12 cellular contexts compared by ENCODE assay signal in the genomic region with DNA sequence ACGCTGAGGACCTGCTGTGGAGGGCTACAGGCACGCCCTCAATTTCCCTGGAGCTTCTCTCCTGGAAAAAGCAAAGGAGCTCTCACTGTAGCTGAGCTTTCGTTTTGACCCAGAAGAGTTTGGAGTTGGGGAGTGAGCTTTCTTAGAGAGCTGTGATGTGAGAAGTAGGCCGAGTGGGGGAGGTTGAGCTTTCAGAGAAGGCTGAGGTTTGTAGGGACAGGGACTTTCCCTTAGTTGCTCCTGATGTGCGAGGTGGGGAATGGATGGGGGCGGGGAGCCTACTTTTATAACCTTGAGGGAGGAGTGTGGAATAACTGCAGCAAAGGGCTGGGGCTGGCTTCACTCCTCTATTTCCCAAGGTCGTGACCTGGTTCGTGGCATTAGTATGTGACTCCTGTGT. TPM values are rescaled to one million over a fixed set of nuclear protein-coding genes. Genes with fewer than 3 reads are reported as not detected.
DNase-seq lines count a peak whose midpoint lies in the region; ATAC-seq, FAIRE-seq and TF ChIP-seq lines count a peak whose summit lies in the region.
"Had no signal": no experiment of that assay in that cellular context is flagged by ENCODE, and none has a peak within 500 bp of the region (broad histone marks: within the 10 kb centered on the region; RNA-seq: fewer than 3 reads in every experiment).

No MANE protein-coding gene starts in this region.

- TF ChIP-seq CTCF in Calu3 (IDR thresholded peaks at IDR 0.05; ENCODE audit: unreplicated experiment) (no peak), astrocyte (IDR thresholded peaks at IDR 0.05; ENCODE audit: insufficient read depth, low read depth, low read length) (no peak), psoas muscle (IDR thresholded peaks at IDR 0.05) (no peak)

- CTCF ChIA-PET in Calu3 (lab: Charles Lee): no interaction called here

- no peak for DNase-seq in Calu3
- no peak for DNase-seq in astrocyte (ENCODE audit: low read depth)
- peak; percentile 56 for DNase-seq in hepatic stellate cell (ENCODE audit: low spot score)
- DNase-seq in psoas muscle: no peak
- no peak for DNase-seq in NCI-H2029 (lab: John Stamatoyannopoulos, UW)
- DNase-seq in activated CD4-positive, CD25-positive, alpha-beta regulatory T cell treated with anti-CD3 and anti-CD28 coated beads, Interleukin-2, amount 50 U/mL, for 72 hours: no peak
- DNase-seq: activated naive CD8-positive, alpha-beta T cell treated with anti-CD3 and anti-CD28 coated beads, Interleukin-2, amount 50 U/mL, for 24 hours; KG1; NK-92 treated with Interleukin-12 subunit alpha and Interleukin-12 subunit beta, amount 100 ng/mL, for 24 hours had no signal

- H2AFZ ChIP-seq in astrocyte (ENCODE audit: low read depth, low read length): no peak overlapping the region

- H3K4me1 Mint-ChIP-seq in Calu3 (ENCODE audit: low read depth, unreplicated experiment) (peaks cover 76% of the 10 kb centered on the region), astrocyte (ENCODE audit: low read depth, unreplicated experiment) (peaks cover 66% of the 10 kb centered on the region)

- H3K4me3 ChIP-seq in astrocyte (ENCODE audit: insufficient read depth, low read depth, low read length) (no peak overlapping the region), psoas muscle (peak overlapping the region; percentile 23)

- H4K20me1 ChIP-seq in astrocyte (ENCODE audit: insufficient read depth, low read length): peaks cover 59% of the 10 kb centered on the region

- intact Hi-C loops in Calu3 (cut with micrococcal nuclease; ENCODE audit: unreplicated experiment) (no loop called here), psoas muscle (cut with DNase I) (no loop called here)

- H3K27me3 Mint-ChIP-seq in Calu3 (ENCODE audit: unreplicated experiment) (no peaks in the 10 kb centered on the region), astrocyte (ENCODE audit: low read depth, unreplicated experiment) (no peaks in the 10 kb centered on the region)

- no peak for FAIRE-seq in astrocyte (lab: Jason Lieb, UNC)
- FAIRE-seq: GM18507 had no signal

- H3K27me3 ChIP-seq in astrocyte (ENCODE audit: insufficient read depth, low read length) (no peaks in the 10 kb centered on the region), psoas muscle (ENCODE audit: insufficient read depth in 3 of 3, low read length in 2 of 3) (no peaks in the 10 kb centered on the region)

- H3K36me3 ChIP-seq in astrocyte (ENCODE audit: insufficient read depth, low read length) (peaks cover 8% of the 10 kb centered on the region), psoas muscle (ENCODE audit: insufficient read depth in 1 of 2, low read depth in 1 of 2) (peaks cover 0 to 6% of the 10 kb centered on the region in 2 donors)

- H3K4me1 ChIP-seq in astrocyte (ENCODE audit: insufficient read depth, low read length) (peaks cover 22% of the 10 kb centered on the region), psoas muscle (peaks cover 71% of the 10 kb centered on the region)

- H3K27ac Mint-ChIP-seq in Calu3 (ENCODE audit: unreplicated experiment): peak overlapping the region; percentile 81
- H3K27ac Mint-ChIP-seq in astrocyte (ENCODE audit: unreplicated experiment): peak overlapping the region; percentile 67
- H3K27ac Mint-ChIP-seq: activated naive CD8-positive, alpha-beta T cell treated with anti-CD3 and anti-CD28 coated beads, Interleukin-2, amount 50 U/mL, for 24 hours had no signal

- H3K9ac ChIP-seq in astrocyte (ENCODE audit: low read length): no peak overlapping the region

- BruUV-seq in Calu3 (replicated peaks; lab: Mats Ljungman, UMichigan): no TSS peak

- peaks cover 47% of the 10 kb centered on the region for H3K36me3 Mint-ChIP-seq in Calu3 (ENCODE audit: insufficient read depth, unreplicated experiment)
- peaks cover 14% of the 10 kb centered on the region for H3K36me3 Mint-ChIP-seq in astrocyte (ENCODE audit: low read depth, unreplicated experiment)

- H3K9me3 Mint-ChIP-seq in Calu3 (ENCODE audit: low read depth, unreplicated experiment) (no peaks in the 10 kb centered on the region), astrocyte (ENCODE audit: unreplicated experiment) (no peaks in the 10 kb centered on the region)
- H3K9me3 Mint-ChIP-seq: activated naive CD8-positive, alpha-beta T cell treated with anti-CD3 and anti-CD28 coated beads, Interleukin-2, amount 50 U/mL, for 24 hours had no signal

- H3K79me2 ChIP-seq in astrocyte (ENCODE audit: insufficient read depth, low read length): peaks cover 82% of the 10 kb centered on the region

- 29 to 44% (median 30%) methylated on average over 8 of the region's 8 CpGs for WGBS in psoas muscle, 3 donors

- H3K4me3 Mint-ChIP-seq in Calu3 (ENCODE audit: low read depth, unreplicated experiment): no peak overlapping the region
- H3K4me3 Mint-ChIP-seq in astrocyte (ENCODE audit: unreplicated experiment): peak overlapping the region; percentile 51
- H3K4me3 Mint-ChIP-seq: activated naive CD8-positive, alpha-beta T cell treated with anti-CD3 and anti-CD28 coated beads, Interleukin-2, amount 50 U/mL, for 24 hours had no signal

- H3K9me3 ChIP-seq in astrocyte (ENCODE audit: insufficient read depth, low read depth, low read length) (no peaks in the 10 kb centered on the region), psoas muscle (no peaks in the 10 kb centered on the region)

- ATAC-seq in psoas muscle (peak in 3 of 4 donors; percentile 56 to 65 (median 62)), SK-N-SH treated with all-trans-retinoic acid at 6 μM for 48 hours (no peak), GM18858 (IDR thresholded peaks at IDR 0.05; ENCODE audit: unreplicated experiment) (no peak)
- ATAC-seq: activated naive CD8-positive, alpha-beta T cell treated with anti-CD3 and anti-CD28 coated beads, Interleukin-2, amount 50 U/mL, for 24 hours had no signal

- H3K4me2 ChIP-seq in astrocyte (ENCODE audit: low read length): peak overlapping the region; percentile 37

- H3K27ac ChIP-seq in astrocyte (ENCODE audit: low read depth, low read length) (no peak overlapping the region), psoas muscle (peak overlapping the region; percentile 52)

TF ChIP-seq in SK-N-SH treated with all-trans-retinoic acid at 6 μM for 48 hours, 23 proteins besides CTCF, POLR2A, EP300 and RAD21 (continues in another document):
- TF ChIP-seq ARNTL (CRISPR knock-in tag; IDR thresholded peaks at IDR 0.05; ENCODE audit: borderline replicate concordance, low read depth): no peak
- no peak for TF ChIP-seq PATZ1 (CRISPR knock-in tag; IDR thresholded peaks at IDR 0.05; ENCODE audit: borderline replicate concordance)
- no peak for TF ChIP-seq TOX (CRISPR knock-in tag; IDR thresholded peaks at IDR 0.05; ENCODE audit: borderline replicate concordance)
- no peak for TF ChIP-seq BACH2 (CRISPR knock-in tag; IDR thresholded peaks at IDR 0.05; ENCODE audit: borderline replicate concordance)
- no peak for TF ChIP-seq PPARA (CRISPR knock-in tag; IDR thresholded peaks at IDR 0.05; ENCODE audit: borderline replicate concordance)
- TF ChIP-seq, protein P1, sequence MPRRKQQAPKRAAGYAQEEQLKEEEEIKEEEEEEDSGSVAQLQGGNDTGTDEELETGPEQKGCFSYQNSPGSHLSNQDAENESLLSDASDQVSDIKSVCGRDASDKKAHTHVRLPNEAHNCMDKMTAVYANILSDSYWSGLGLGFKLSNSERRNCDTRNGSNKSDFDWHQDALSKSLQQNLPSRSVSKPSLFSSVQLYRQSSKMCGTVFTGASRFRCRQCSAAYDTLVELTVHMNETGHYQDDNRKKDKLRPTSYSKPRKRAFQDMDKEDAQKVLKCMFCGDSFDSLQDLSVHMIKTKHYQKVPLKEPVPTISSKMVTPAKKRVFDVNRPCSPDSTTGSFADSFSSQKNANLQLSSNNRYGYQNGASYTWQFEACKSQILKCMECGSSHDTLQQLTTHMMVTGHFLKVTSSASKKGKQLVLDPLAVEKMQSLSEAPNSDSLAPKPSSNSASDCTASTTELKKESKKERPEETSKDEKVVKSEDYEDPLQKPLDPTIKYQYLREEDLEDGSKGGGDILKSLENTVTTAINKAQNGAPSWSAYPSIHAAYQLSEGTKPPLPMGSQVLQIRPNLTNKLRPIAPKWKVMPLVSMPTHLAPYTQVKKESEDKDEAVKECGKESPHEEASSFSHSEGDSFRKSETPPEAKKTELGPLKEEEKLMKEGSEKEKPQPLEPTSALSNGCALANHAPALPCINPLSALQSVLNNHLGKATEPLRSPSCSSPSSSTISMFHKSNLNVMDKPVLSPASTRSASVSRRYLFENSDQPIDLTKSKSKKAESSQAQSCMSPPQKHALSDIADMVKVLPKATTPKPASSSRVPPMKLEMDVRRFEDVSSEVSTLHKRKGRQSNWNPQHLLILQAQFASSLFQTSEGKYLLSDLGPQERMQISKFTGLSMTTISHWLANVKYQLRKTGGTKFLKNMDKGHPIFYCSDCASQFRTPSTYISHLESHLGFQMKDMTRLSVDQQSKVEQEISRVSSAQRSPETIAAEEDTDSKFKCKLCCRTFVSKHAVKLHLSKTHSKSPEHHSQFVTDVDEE (CRISPR knock-in tag; IDR thresholded peaks at IDR 0.05): no peak
- no peak for TF ChIP-seq ESRRG (CRISPR knock-in tag; IDR thresholded peaks at IDR 0.05)
- TF ChIP-seq SNAI2 (CRISPR knock-in tag; IDR thresholded peaks at IDR 0.05): no peak
- TF ChIP-seq OSR1 (CRISPR knock-in tag; IDR thresholded peaks at IDR 0.05): no peak
- no peak for TF ChIP-seq RARB (CRISPR knock-in tag; IDR thresholded peaks at IDR 0.05)
- no peak for TF ChIP-seq CSDC2 (CRISPR knock-in tag; IDR thresholded peaks at IDR 0.05)

RNA-seq across cellular contexts. Expression of gene ZNF532, which starts 47.1 kb away (rescaled TPM):
- total RNA-seq in Calu3 (2022) (124 and 150 TPM in 2 replicates), astrocyte (128 and 135 TPM in 2 replicates), psoas muscle (100 to 1,000 TPM in 1 of 4 donors, 10 to 100 TPM in 3; 68.8 to 105 (median 84.7) TPM)
- polyA plus RNA-seq in psoas muscle: 10 to 100 TPM; 13.6 to 41.9 (median 22.7) TPM

Comparison
In these comparisons a context has a peak if more than half of its experiments do, and no peak if none do; other contexts are left out.
1. ATAC-seq: peak in psoas muscle (3 of 4); none in SK-N-SH treated with all-trans-retinoic acid at 6 μM for 48 hours (single experiment) and GM18858 (single experiment).